In genomic region chr18:52869942-52870907, GRCh38 we compare ENCODE assay signal across 16 cellular contexts.
DNase-seq lines count a peak whose midpoint lies in the region; ATAC-seq and TF ChIP-seq lines count a peak whose summit lies in the region.
"Had no signal": no experiment of that assay in that cellular context is flagged by ENCODE, and none has a peak within 500 bp of the region (broad histone marks: within the 10 kb centered on the region; RNA-seq: fewer than 3 reads in every experiment).

No MANE protein-coding gene starts in this region.

- intact Hi-C loops in ascending aorta (cut with DNase I): no loop called here

- H3K36me3 Mint-ChIP-seq in endothelial cell (ENCODE audit: low read depth, unreplicated experiment): no peaks in the 10 kb centered on the region
- H3K36me3 Mint-ChIP-seq: CD8-positive, alpha-beta T cell had no signal

- no peak overlapping the region for H2BK15ac ChIP-seq in neuronal stem cell (ENCODE audit: low read length)

- peak overlapping the region; percentile 16 for H3K23ac ChIP-seq in neuronal stem cell (ENCODE audit: low read depth, low read length, poor library complexity)

- H3K4me2 ChIP-seq in neuronal stem cell (ENCODE audit: insufficient read depth, low read length, poor library complexity, severe bottlenecking): no peak overlapping the region
- H3K4me2 ChIP-seq: A549 had no signal

- H2BK5ac ChIP-seq in neuronal stem cell (ENCODE audit: low read length): no peak overlapping the region

- DNase-seq in NCI-H1417 (lab: John Stamatoyannopoulos, UW) (peak in 2 of 3 experiments; percentile 43 to 70), NCI-H1417 treated with DMSO at 0.1 percent for 48 hours (lab: John Stamatoyannopoulos, UW) (no peak), NCI-H146 (lab: John Stamatoyannopoulos, UW) (peak; percentile 42), endothelial cell (ENCODE audit: low spot score) (peak; percentile 30), neuronal stem cell (ENCODE audit: low spot score) (peak; percentile 17), ascending aorta (ENCODE audit: low spot score in 2 of 2) (no peak)
- DNase-seq: activated gamma-delta T cell; CD8-positive, alpha-beta T cell; dermis blood vessel endothelial cell; GDM1; testis had no signal

- H2AK5ac ChIP-seq in neuronal stem cell (ENCODE audit: low read depth, low read length): no peak overlapping the region

- no peaks in the 10 kb centered on the region for H3K27me3 ChIP-seq in neuronal stem cell (ENCODE audit: control insufficient read depth in 3 of 3, insufficient read depth in 3 of 3, low read depth in 1 of 3, low read length in 3 of 3)
- no peaks in the 10 kb centered on the region for H3K27me3 ChIP-seq in ascending aorta
- H3K27me3 ChIP-seq: esophagus muscularis mucosa, left lung, testis had no signal

- no peak overlapping the region for H2BK120ac ChIP-seq in neuronal stem cell (ENCODE audit: low read depth, low read length)

- no peaks in the 10 kb centered on the region for H3K4me1 ChIP-seq in neuronal stem cell (ENCODE audit: control insufficient read depth in 2 of 2, insufficient read depth in 1 of 2, low read depth in 1 of 2, low read length in 2 of 2)
- H3K4me1 ChIP-seq in ascending aorta: no peaks in the 10 kb centered on the region
- H3K4me1 ChIP-seq: A549, left lung, testis had no signal

- no CpG with 5 or more reads among the region's 21 CpGs for WGBS in neuronal stem cell (ENCODE audit: extremely low coverage in 2 of 2, insufficient read length in 2 of 2, insufficient replicate concordance in 1 of 2), 2 donors

- H4K8ac ChIP-seq in neuronal stem cell (ENCODE audit: low read depth, low read length): no peak overlapping the region

- peak overlapping the region; percentile 38 for H3K18ac ChIP-seq in neuronal stem cell (ENCODE audit: low read length)

- H3K9me3 Mint-ChIP-seq in endothelial cell (ENCODE audit: unreplicated experiment): no peaks in the 10 kb centered on the region

- no peaks in the 10 kb centered on the region for H3K9me3 ChIP-seq in neuronal stem cell (replicated peaks in 1 of 2; ENCODE audit: control insufficient read depth in 2 of 2, insufficient read depth in 1 of 2, low read depth in 1 of 2, low read length in 2 of 2)
- no peaks in the 10 kb centered on the region for H3K9me3 ChIP-seq in ascending aorta
- H3K9me3 ChIP-seq: A549, esophagus muscularis mucosa, testis had no signal

- no peak overlapping the region for H3K4me3 ChIP-seq in neuronal stem cell (ENCODE audit: low read length in 2 of 2)
- H3K4me3 ChIP-seq in ascending aorta: no peak overlapping the region
- H3K4me3 ChIP-seq: A549, esophagus muscularis mucosa, left lung, testis had no signal

- no peak overlapping the region for H3K14ac ChIP-seq in neuronal stem cell (ENCODE audit: low read length)

- H3K9ac ChIP-seq in neuronal stem cell (ENCODE audit: low read depth, low read length, poor library complexity): no peak overlapping the region

- no peak overlapping the region for H3K27ac ChIP-seq in neuronal stem cell (replicated peaks; ENCODE audit: low read length)
- no peak overlapping the region for H3K27ac ChIP-seq in ascending aorta
- H3K27ac ChIP-seq: A549, esophagus muscularis mucosa, left lung, testis had no signal

- no peaks in the 10 kb centered on the region for H3K79me1 ChIP-seq in neuronal stem cell (ENCODE audit: low read depth, low read length)

- H3K27me3 Mint-ChIP-seq in endothelial cell (ENCODE audit: unreplicated experiment): peaks cover 3% of the 10 kb centered on the region

- no peak overlapping the region for H2BK12ac ChIP-seq in neuronal stem cell (ENCODE audit: low read length)

- H3K4ac ChIP-seq in neuronal stem cell (ENCODE audit: low read length): peak overlapping the region; percentile 13

- H2AFZ ChIP-seq in neuronal stem cell (ENCODE audit: low read length): no peak overlapping the region

- no peak overlapping the region for H4K91ac ChIP-seq in neuronal stem cell (ENCODE audit: low read depth, low read length, poor library complexity)

- ATAC-seq in GM18517 (IDR thresholded peaks at IDR 0.05; ENCODE audit: unreplicated experiment): no peak
- no peak for ATAC-seq in HG03280 (IDR thresholded peaks at IDR 0.05; ENCODE audit: unreplicated experiment)
- ATAC-seq: A549; CD8-positive, alpha-beta T cell; left lung had no signal

- H3K4me3 Mint-ChIP-seq in endothelial cell (ENCODE audit: unreplicated experiment): no peak overlapping the region
- H3K4me3 Mint-ChIP-seq: CD8-positive, alpha-beta T cell had no signal

- no peak overlapping the region for H3K27ac Mint-ChIP-seq in endothelial cell (ENCODE audit: unreplicated experiment)
- H3K27ac Mint-ChIP-seq: CD8-positive, alpha-beta T cell had no signal

- no peaks in the 10 kb centered on the region for H3K36me3 ChIP-seq in neuronal stem cell (replicated peaks in 1 of 2; ENCODE audit: control insufficient read depth in 2 of 2, insufficient read depth in 2 of 2, low read length in 2 of 2)
- no peaks in the 10 kb centered on the region for H3K36me3 ChIP-seq in ascending aorta
- H3K36me3 ChIP-seq: esophagus muscularis mucosa, left lung had no signal

- H3K4me1 Mint-ChIP-seq in endothelial cell (ENCODE audit: unreplicated experiment): no peaks in the 10 kb centered on the region

- no peak for TF ChIP-seq CTCF in endothelial cell (IDR thresholded peaks at IDR 0.05; ENCODE audit: unreplicated experiment)
- no peak for TF ChIP-seq CTCF in ascending aorta (IDR thresholded peaks at IDR 0.05)

Comparison
In these comparisons a context has a peak if more than half of its experiments do, and no peak if none do; other contexts are left out.
1. DNase-seq: peak in NCI-H1417 (2 of 3), NCI-H146 (single experiment), endothelial cell (single experiment) and neuronal stem cell (single experiment); none in NCI-H1417 treated with DMSO at 0.1 percent for 48 hours (single experiment) and ascending aorta (0 of 2).